In the genomic region with DNA sequence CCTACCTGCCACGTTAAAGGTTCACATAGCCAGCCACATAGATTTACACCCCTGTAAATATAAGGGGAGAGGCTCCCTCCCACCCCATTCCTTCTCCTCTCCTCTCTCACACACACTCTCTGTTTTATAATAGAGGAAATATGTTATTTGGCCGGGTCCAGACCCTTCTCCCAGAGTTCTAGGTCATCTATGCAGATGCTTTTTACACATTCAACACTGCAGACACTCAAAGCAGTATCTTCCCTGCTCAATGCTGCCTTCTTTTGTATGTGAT, we compare ENCODE assay signal across 8 cellular contexts. TPM values are rescaled to one million over a fixed set of nuclear protein-coding genes. Genes with fewer than 3 reads are reported as not detected.
DNase-seq lines count a peak whose midpoint lies in the region; ATAC-seq, FAIRE-seq and TF ChIP-seq lines count a peak whose summit lies in the region.

No MANE protein-coding gene starts in this region.

- no peaks in the 10 kb centered on the region for H3K9me3 ChIP-seq in A549

- H3K36me3 Mint-ChIP-seq in brain (peaks cover 26% of the 10 kb centered on the region), mesothelial cell of epicardium (no peaks in the 10 kb centered on the region)

- no peaks in the 10 kb centered on the region for H3K27me3 ChIP-seq in HL-60 (ENCODE audit: insufficient read depth, poor library complexity, severe bottlenecking)

- H3K9me3 Mint-ChIP-seq in brain = peaks cover 0 to 10% (median 3%) of the 10 kb centered on the region in 5 experiments
- no peaks in the 10 kb centered on the region for H3K9me3 Mint-ChIP-seq in mesothelial cell of epicardium

- no peak for TF ChIP-seq EP300 in A549 (IDR thresholded peaks at IDR 0.05)

- H3K27me3 Mint-ChIP-seq in brain = peaks cover 16% of the 10 kb centered on the region
- no peaks in the 10 kb centered on the region for H3K27me3 Mint-ChIP-seq in mesothelial cell of epicardium (ENCODE audit: low read depth)

- H3K27ac Mint-ChIP-seq in brain (peak overlapping the region; percentile 87 to 97 (median 97)), mesothelial cell of epicardium (peak overlapping the region; percentile 88)

- ATAC-seq in A549 = peak in 1 of 2 experiments; percentile 18; a peak in 4 of 6 replicates
- ATAC-seq in GM21447 (IDR thresholded peaks at IDR 0.05; ENCODE audit: unreplicated experiment) = no peak

- no peak for FAIRE-seq in A549 (lab: Jason Lieb, UNC)

- peak overlapping the region; percentile 88 for H3K4me2 ChIP-seq in A549

- POLR2A ChIA-PET in A549 (lab: Yijun Ruan, JAX) = no interaction called here

- TF ChIP-seq CTCF in A549 (IDR thresholded peaks at IDR 0.05) = no peak
- TF ChIP-seq CTCF in HL-60 (IDR thresholded peaks at IDR 0.05; ENCODE audit: insufficient read depth, low read length) = no peak
- TF ChIP-seq CTCF in brain (conservative IDR thresholded peaks at IDR 0.05) = no peak
- TF ChIP-seq CTCF in mesothelial cell of epicardium (IDR thresholded peaks at IDR 0.05; ENCODE audit: unreplicated experiment) = no peak

- DNase-seq in A549 (ENCODE audit: low read depth in 1 of 2, low spot score in 1 of 2) (no peak), HL-60 (ENCODE audit: low read depth in 1 of 2, low spot score in 1 of 2) (no peak), mesothelial cell of epicardium (ENCODE audit: low spot score in 2 of 2, unreplicated experiment in 2 of 2) (no peak), NCI-H1694 (lab: John Stamatoyannopoulos, UW) (no peak), NCI-H524 treated with DMSO at 0.1 percent for 48 hours (lab: John Stamatoyannopoulos, UW) (no peak), kidney tubule cell (ENCODE audit: low spot score) (no peak)

- TF ChIP-seq RAD21 in A549 (conservative IDR thresholded peaks at IDR 0.05 in 1 of 2, IDR thresholded peaks at IDR 0.05 in 1 of 2) = no peak

- peaks cover 32% of the 10 kb centered on the region for H3K4me1 ChIP-seq in A549

- H3K4me3 Mint-ChIP-seq in brain = peak overlapping the region; percentile 88 to 94 (median 89)
- peak overlapping the region; percentile 81 for H3K4me3 Mint-ChIP-seq in mesothelial cell of epicardium

- H3K27ac ChIP-seq in A549 = peak overlapping the region; percentile 96 to 97
- H3K27ac ChIP-seq in HL-60 (replicated peaks) = peak overlapping the region; percentile 73

- CTCF ChIA-PET in A549 (lab: Yijun Ruan, JAX) = no interaction called here

- H3K4me3 ChIP-seq in A549 = peak overlapping the region; percentile 83
- H3K4me3 ChIP-seq in HL-60 (replicated peaks; ENCODE audit: insufficient read depth, low read length) = peak overlapping the region; percentile 61

- H3K4me1 Mint-ChIP-seq in brain (peaks cover 41% of the 10 kb centered on the region), mesothelial cell of epicardium (peaks cover 44% of the 10 kb centered on the region)

- 35% methylated on average over 2 of the region's 2 CpGs for WGBS in A549 (ENCODE audit: missing lambda C conversion rate)

- no peak for TF ChIP-seq POLR2A in A549 (IDR thresholded peaks at IDR 0.05; ENCODE audit: low read length)

TF ChIP-seq in A549, 52 proteins besides CTCF, POLR2A, EP300 and RAD21:
- no peak for TF ChIP-seq FOSB (CRISPR knock-in tag; IDR thresholded peaks at IDR 0.05)
- TF ChIP-seq HES2 (IDR thresholded peaks at IDR 0.05) = no peak
- no peak for TF ChIP-seq FOXS1 (CRISPR knock-in tag; IDR thresholded peaks at IDR 0.05)
- no peak for TF ChIP-seq RARB (CRISPR knock-in tag; IDR thresholded peaks at IDR 0.05)
- TF ChIP-seq MYC (IDR thresholded peaks at IDR 0.05; ENCODE audit: borderline replicate concordance, low read length) = no peak
- no peak for TF ChIP-seq KDM1A (IDR thresholded peaks at IDR 0.05; ENCODE audit: low read depth)
- no peak for TF ChIP-seq MAZ (IDR thresholded peaks at IDR 0.05; ENCODE audit: borderline replicate concordance, low read depth, low read length)
- TF ChIP-seq RCOR1 (IDR thresholded peaks at IDR 0.05; ENCODE audit: low read depth, low read length) = no peak
- TF ChIP-seq ATOH8 (CRISPR knock-in tag; IDR thresholded peaks at IDR 0.05; ENCODE audit: low read depth) = no peak
- TF ChIP-seq SREBF2 (IDR thresholded peaks at IDR 0.05) = no peak
- TF ChIP-seq REST (IDR thresholded peaks at IDR 0.05) = no peak
- no peak for TF ChIP-seq JUN (IDR thresholded peaks at IDR 0.05)
- TF ChIP-seq, protein P1, sequence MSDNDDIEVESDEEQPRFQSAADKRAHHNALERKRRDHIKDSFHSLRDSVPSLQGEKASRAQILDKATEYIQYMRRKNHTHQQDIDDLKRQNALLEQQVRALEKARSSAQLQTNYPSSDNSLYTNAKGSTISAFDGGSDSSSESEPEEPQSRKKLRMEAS (IDR thresholded peaks at IDR 0.05) = no peak
- TF ChIP-seq HDAC2 (IDR thresholded peaks at IDR 0.05) = no peak
- TF ChIP-seq RNF2 (IDR thresholded peaks at IDR 0.05; ENCODE audit: borderline replicate concordance, low read depth) = no peak
- no peak for TF ChIP-seq RFX5 (IDR thresholded peaks at IDR 0.05)

RNA-seq across cellular contexts. Expression of gene DEK, which starts 0.7 kb away (rescaled TPM):
- polyA plus RNA-seq in A549 (2011; rRNA removed) (50.5 and 96.4 TPM in 2 replicates), A549 (2017; fragmentation: RNase III; extraction: RNeasy Plus Mini Kit Qiagen cat#74134 plus additional on column Dnase treatment) (135 to 146 TPM (median 141 TPM) in 3 replicates), brain (ENCODE audit: insufficient read depth, low read depth, low replicate concordance) (69.1 TPM)
- polyA plus RNA-seq in A549 (2012; cell fraction: cytosol; rRNA removed) = 31.0 and 34.5 TPM in 2 replicates
- polyA plus RNA-seq in A549 (2012; cell fraction: nucleus; rRNA removed) = 9.5 and 13.4 TPM in 2 replicates
- 8.0 and 8.7 TPM in 2 replicates for polyA minus RNA-seq in A549 (2011; rRNA and poly(A)+ RNA removed)
- total RNA-seq in mesothelial cell of epicardium = 77.8 to 87.5 TPM (median 79.5 TPM) in 3 replicates
